ENCODE assay signal across 8 cellular contexts in genomic region chr18:48161911-48162698, GRCh38.
DNase-seq lines count a peak whose midpoint lies in the region; ATAC-seq and TF ChIP-seq lines count a peak whose summit lies in the region.

No MANE protein-coding gene starts in this region.

- no peak overlapping the region for H3K4me3 ChIP-seq in CD4-positive, CD25-positive, alpha-beta regulatory T cell (ENCODE audit: low read depth, low read length)
- H3K4me3 ChIP-seq in Jurkat, Clone E6-1 (ENCODE audit: low read length), result peak overlapping the region; percentile 33
- H3K4me3 ChIP-seq in heart left ventricle (peak overlapping the region; percentile 41 to 96 (median 68)), sigmoid colon (peak overlapping the region; percentile 36 to 87 (median 70))

- WGBS in heart left ventricle, 4 donors, result 6 to 20% (median 12%) methylated on average over 8 to 38 of the region's 38 CpGs
- WGBS in sigmoid colon, 2 donors, result 2 to 9% methylated on average over 38 of the region's 38 CpGs

- TF ChIP-seq CTCF in activated B cell treated with CpG ODN at 0.5 μM for 24 hours (IDR thresholded peaks at IDR 0.05) (no peak), heart left ventricle (IDR thresholded peaks at IDR 0.05) (no peak), sigmoid colon (IDR thresholded peaks at IDR 0.05) (no peak)

- H3K36me3 ChIP-seq in CD4-positive, CD25-positive, alpha-beta regulatory T cell (ENCODE audit: control insufficient read depth, insufficient read depth, low read length), result no peaks in the 10 kb centered on the region
- no peaks in the 10 kb centered on the region for H3K36me3 ChIP-seq in heart left ventricle
- no peaks in the 10 kb centered on the region for H3K36me3 ChIP-seq in sigmoid colon

- intact Hi-C loops in activated B cell treated with CpG ODN at 0.5 μM for 24 hours (cut with micrococcal nuclease), result loop anchor here (10.0 kb wide), 1 partner anchor 227 kb away; the partner anchor contains the start of gene SMAD2
- intact Hi-C loops in heart left ventricle (cut with DNase I), result loop anchor here in 3 of 10 donors (5.0 to 10.0 kb wide), 4 partner anchors 90 to 283 kb away; partner anchors contain the start of gene ZBTB7C (in 1 of the 3)
- intact Hi-C loops in sigmoid colon (cut with DNase I), result loop anchor here (2.0 to 5.0 kb wide), 3 partner anchors 230 to 375 kb away; partner anchors contain the start of genes CTIF and SMAD2

- H3K27me3 Mint-ChIP-seq in CD4-positive, CD25-positive, alpha-beta regulatory T cell, result peaks cover 41% of the 10 kb centered on the region
- H3K27me3 Mint-ChIP-seq in activated B cell treated with CpG ODN at 0.5 μM for 24 hours, result peaks cover 62% of the 10 kb centered on the region

- peaks cover 10% of the 10 kb centered on the region for H3K27me3 ChIP-seq in CD4-positive, CD25-positive, alpha-beta regulatory T cell (ENCODE audit: control insufficient read depth, insufficient read depth, low read length)
- no peaks in the 10 kb centered on the region for H3K27me3 ChIP-seq in heart left ventricle
- no peaks in the 10 kb centered on the region for H3K27me3 ChIP-seq in sigmoid colon

- peak in 1 of 2 donors; percentile 30 for ATAC-seq in CD4-positive, CD25-positive, alpha-beta regulatory T cell (ENCODE audit: low read depth in 2 of 2)
- ATAC-seq in GM21381 (IDR thresholded peaks at IDR 0.05; ENCODE audit: unreplicated experiment), result peak; percentile 63
- peak; percentile 47 for ATAC-seq in activated B cell treated with CpG ODN at 0.5 μM for 24 hours (ENCODE audit: low read depth)
- peak; percentile 10 to 56 (median 34) for ATAC-seq in heart left ventricle

- H3K9me3 ChIP-seq in CD4-positive, CD25-positive, alpha-beta regulatory T cell (ENCODE audit: control insufficient read depth in 2 of 2, low read length in 2 of 2), result no peaks in the 10 kb centered on the region
- H3K9me3 ChIP-seq in heart left ventricle (no peaks in the 10 kb centered on the region), sigmoid colon (no peaks in the 10 kb centered on the region)

- peak overlapping the region; percentile 55 to 82 (median 72) for H3K4me3 Mint-ChIP-seq in CD4-positive, CD25-positive, alpha-beta regulatory T cell
- H3K4me3 Mint-ChIP-seq in activated B cell treated with CpG ODN at 0.5 μM for 24 hours, result peak overlapping the region; percentile 74

- peak in 1 of 3 donors; percentile 5 for DNase-seq in CD4-positive, CD25-positive, alpha-beta regulatory T cell
- no peak for DNase-seq in Jurkat, Clone E6-1 (ENCODE audit: low read depth, low spot score)
- peak; percentile 21 for DNase-seq in activated B cell treated with CpG ODN at 0.5 μM for 24 hours
- DNase-seq in heart left ventricle, result peak in 1 of 5 donors; percentile 68
- DNase-seq in sigmoid colon, result peak; percentile 72
- no peak for DNase-seq in OCI-M2 (lab: John Stamatoyannopoulos, UW; ENCODE audit: unreplicated experiment)
- DNase-seq in GM03348 (ENCODE audit: low spot score), result no peak

- POLR2A ChIA-PET in activated B cell treated with CpG ODN at 0.5 μM for 24 hours (lab: Charles Lee), result no interaction called here

- TF ChIP-seq POLR2A in heart left ventricle (IDR thresholded peaks at IDR 0.05) (no peak), sigmoid colon (IDR thresholded peaks at IDR 0.05) (no peak)

- H3K27ac ChIP-seq in CD4-positive, CD25-positive, alpha-beta regulatory T cell (ENCODE audit: insufficient read depth, low read length, poor library complexity, severe bottlenecking), result no peak overlapping the region
- H3K27ac ChIP-seq in heart left ventricle (peak overlapping the region; percentile 80 to 96 (median 90)), sigmoid colon (peak overlapping the region; percentile 77 to 89 (median 84))

- TF ChIP-seq EP300 in sigmoid colon (IDR thresholded peaks at IDR 0.05), result no peak

- H3K36me3 Mint-ChIP-seq in CD4-positive, CD25-positive, alpha-beta regulatory T cell, result no peaks in the 10 kb centered on the region
- no peaks in the 10 kb centered on the region for H3K36me3 Mint-ChIP-seq in activated B cell treated with CpG ODN at 0.5 μM for 24 hours (ENCODE audit: low read depth)

- H3K9me3 Mint-ChIP-seq in CD4-positive, CD25-positive, alpha-beta regulatory T cell, result peaks cover 0 to 1% (median 0%) of the 10 kb centered on the region in 7 donors
- no peaks in the 10 kb centered on the region for H3K9me3 Mint-ChIP-seq in activated B cell treated with CpG ODN at 0.5 μM for 24 hours

- H3K4me1 Mint-ChIP-seq in CD4-positive, CD25-positive, alpha-beta regulatory T cell, result peaks cover 0 to 16% (median 2%) of the 10 kb centered on the region in 4 donors
- H3K4me1 Mint-ChIP-seq in activated B cell treated with CpG ODN at 0.5 μM for 24 hours, result peaks cover 7% of the 10 kb centered on the region

- peaks cover 13% of the 10 kb centered on the region for H3K4me1 ChIP-seq in CD4-positive, CD25-positive, alpha-beta regulatory T cell (ENCODE audit: control insufficient read depth, insufficient read depth, low read length, poor library complexity, severe bottlenecking)
- H3K4me1 ChIP-seq in heart left ventricle (peaks cover 2 to 50% (median 27%) of the 10 kb centered on the region in 12 donors), sigmoid colon (peaks cover 0 to 19% (median 9%) of the 10 kb centered on the region in 4 donors)

- CTCF ChIA-PET in activated B cell treated with CpG ODN at 0.5 μM for 24 hours (lab: Charles Lee), result no interaction called here

- no peak overlapping the region for H3K27ac Mint-ChIP-seq in CD4-positive, CD25-positive, alpha-beta regulatory T cell
- no peak overlapping the region for H3K27ac Mint-ChIP-seq in activated B cell treated with CpG ODN at 0.5 μM for 24 hours

Comparison
In these comparisons a context has a peak if more than half of its experiments do, and no peak if none do; other contexts are left out.
1. DNase-seq: peak in activated B cell treated with CpG ODN at 0.5 μM for 24 hours (single experiment) and sigmoid colon (single experiment); none in Jurkat, Clone E6-1 (single experiment), OCI-M2 (single experiment) and GM03348 (single experiment).